ENCODE assay signal across 2 cellular contexts in the genomic region with DNA sequence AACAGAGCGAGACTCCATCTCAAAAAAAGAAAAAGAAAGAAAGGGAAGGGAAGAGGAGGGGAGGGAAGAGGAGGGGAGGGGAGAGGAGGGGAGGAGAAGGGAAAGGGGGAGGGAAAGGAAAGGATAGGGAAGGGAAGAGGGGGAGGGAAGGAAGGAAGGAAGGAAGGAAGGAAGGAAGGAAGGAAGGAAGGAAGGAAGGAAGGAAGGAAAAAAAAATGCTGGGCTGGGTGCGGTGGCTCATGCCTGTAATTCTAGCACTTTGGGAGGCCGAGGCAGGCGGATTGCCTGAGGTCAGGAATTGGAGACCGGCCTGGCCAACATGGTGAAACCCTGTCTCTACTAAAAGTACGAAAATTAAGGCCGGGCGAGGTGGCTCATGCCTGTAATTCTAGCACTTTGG. TPM values are rescaled to one million over a fixed set of nuclear protein-coding genes. Genes with fewer than 3 reads are reported as not detected.
"Had no signal": no experiment of that assay in that cellular context is flagged by ENCODE, and none has a peak within 500 bp of the region (broad histone marks: within the 10 kb centered on the region; RNA-seq: fewer than 3 reads in every experiment).

No MANE protein-coding gene starts in this region.

RNA-seq across cellular contexts. Expression of a gene that starts 30.9 kb away (rescaled TPM):
- total RNA-seq: Peyer's patch, Right ventricle myocardium superior had no signal
